Comparison of ENCODE assay signal across 24 cellular contexts in the genomic region with DNA sequence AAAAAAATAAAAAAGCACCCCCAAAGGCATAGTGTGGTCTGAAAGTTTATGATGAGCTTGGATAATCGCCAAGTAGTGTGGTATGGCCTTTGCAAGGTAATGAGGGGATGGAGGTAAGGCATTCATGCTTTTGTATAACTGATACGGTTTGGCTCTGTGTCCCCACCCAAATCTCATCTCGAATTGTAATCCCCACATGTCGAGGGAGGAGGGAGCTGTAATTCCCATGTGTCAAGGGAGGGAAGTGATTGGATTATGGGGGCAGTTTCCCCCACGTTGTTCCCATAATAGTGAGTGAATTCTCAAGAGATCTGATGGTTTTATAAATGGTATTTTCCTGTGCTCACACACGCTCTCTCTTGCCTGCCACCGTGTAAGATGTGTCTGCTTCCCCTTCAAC.
A peak's percentile ranks its signal among the peaks of the same experiment; 100 is the strongest.
DNase-seq lines count a peak whose midpoint lies in the region; ATAC-seq, FAIRE-seq and TF ChIP-seq lines count a peak whose summit lies in the region.
"Had no signal": no experiment of that assay in that cellular context is flagged by ENCODE, and none has a peak within 500 bp of the region (broad histone marks: within the 10 kb centered on the region; RNA-seq: fewer than 3 reads in every experiment).

No MANE protein-coding gene starts in this region.

- no peaks in the 10 kb centered on the region for H3K9me3 ChIP-seq in HepG2 (ENCODE audit: low read length)
- no peaks in the 10 kb centered on the region for H3K9me3 ChIP-seq in right lobe of liver
- H3K9me3 ChIP-seq in K562 (replicated peaks; ENCODE audit: control insufficient read depth, insufficient read depth, low read depth, low read length) = no peaks in the 10 kb centered on the region
- H3K9me3 ChIP-seq in stomach = no peaks in the 10 kb centered on the region
- H3K9me3 ChIP-seq in right cardiac atrium (ENCODE audit: control insufficient read depth, low read length) = no peaks in the 10 kb centered on the region
- H3K9me3 ChIP-seq: Caco-2 had no signal

- intact Hi-C loops in HepG2 (cut with micrococcal nuclease; ENCODE audit: unreplicated experiment) = no loop called here
- intact Hi-C loops in right lobe of liver (cut with DNase I) = no loop called here
- intact Hi-C loops in K562 (cut with micrococcal nuclease) = no loop called here
- intact Hi-C loops in stomach (cut with DNase I; ENCODE audit: low total_unique reads) = no loop called here
- intact Hi-C loops in right cardiac atrium (cut with DNase I) = no loop called here

- H3K27me3 ChIP-seq in HepG2 (ENCODE audit: control insufficient read depth in 1 of 2, insufficient read depth in 2 of 2, low read length in 2 of 2) (no peaks in the 10 kb centered on the region), right lobe of liver (no peaks in the 10 kb centered on the region), K562 (ENCODE audit: control insufficient read depth in 2 of 2, insufficient read depth in 2 of 2, low read length in 2 of 2) (no peaks in the 10 kb centered on the region), stomach (no peaks in the 10 kb centered on the region), right cardiac atrium (ENCODE audit: control insufficient read depth, insufficient read depth) (no peaks in the 10 kb centered on the region)
- H3K27me3 ChIP-seq: BLaER1 had no signal

- in situ Hi-C loops in HepG2 (cut with HindIII; ENCODE audit: extremely low pct_ligation_motif_present, low pct_unique_long_range_greater_than_20kb) = loop anchor here (10.0 kb wide), 1 partner anchor 63 kb away; no protein-coding TSS in a partner anchor
- in situ Hi-C loops in K562 (cut with MboI) = no loop called here

- H2AFZ ChIP-seq in HepG2 (ENCODE audit: low read length) = no peak overlapping the region
- no peak overlapping the region for H2AFZ ChIP-seq in K562 (ENCODE audit: low read depth, low read length)

- H3K9me1 ChIP-seq in K562 (ENCODE audit: control insufficient read depth, insufficient read depth, low read length) = no peaks in the 10 kb centered on the region

- CTCF ChIA-PET in HepG2 (lab: Yijun Ruan, JAX; ENCODE audit: low intra/inter-chr PET ratio, low total read pairs) = no interaction called here
- CTCF ChIA-PET in K562 (lab: Yijun Ruan, JAX; ENCODE audit: low intra/inter-chr PET ratio) = no interaction called here

- no peak for TF ChIP-seq POLR2A in HepG2 (IDR thresholded peaks at IDR 0.05; ENCODE audit: insufficient read depth in 1 of 2, low read depth in 2 of 2, low read length in 2 of 2)
- TF ChIP-seq POLR2A in right lobe of liver (IDR thresholded peaks at IDR 0.05) = no peak
- no peak for TF ChIP-seq POLR2A in K562 (conservative IDR thresholded peaks at IDR 0.05)
- no peak for TF ChIP-seq POLR2A in stomach (IDR thresholded peaks at IDR 0.05)

- H4K20me1 ChIP-seq in HepG2 (ENCODE audit: insufficient read depth, low read length) (0 out of 2 replicates have a peak, but pooled peaks cover 4% of the 10 kb centered on the region), K562 (replicated peaks; ENCODE audit: control insufficient read depth, insufficient read depth, low read length) (no peaks in the 10 kb centered on the region)
- H4K20me1 ChIP-seq: BLaER1 had no signal

- no peak for ATAC-seq in HepG2
- no peak for ATAC-seq in right lobe of liver
- ATAC-seq in K562 = no peak
- ATAC-seq in GM18868 (IDR thresholded peaks at IDR 0.05; ENCODE audit: unreplicated experiment) = no peak
- no peak for ATAC-seq in right cardiac atrium
- no peak for ATAC-seq in GM19395 (IDR thresholded peaks at IDR 0.05; ENCODE audit: unreplicated experiment)
- ATAC-seq: CD8-positive, alpha-beta T cell; HCT116 had no signal

- 96% methylated on average over 7 of the region's 7 CpGs for WGBS in HepG2 (ENCODE audit: low lambda C conversion rate)
- 90% methylated on average over 4 of the region's 7 CpGs for WGBS in right lobe of liver (ENCODE audit: insufficient coverage, low coverage, low lambda C conversion rate, missing lambda C conversion rate)
- 84% methylated on average over 6 of the region's 7 CpGs for WGBS in K562 (ENCODE audit: insufficient coverage, low coverage, missing lambda C conversion rate)
- WGBS in stomach, 5 donors = 88 to 94% (median 92%) methylated on average over 7 of the region's 7 CpGs
- WGBS in right cardiac atrium = 85% methylated on average over 7 of the region's 7 CpGs

- peaks cover 58% of the 10 kb centered on the region for H3K79me2 ChIP-seq in HepG2 (ENCODE audit: insufficient read depth, low read length)
- peaks cover 5% of the 10 kb centered on the region; the same call in 2 of the 3 replicates for H3K79me2 ChIP-seq in K562 (ENCODE audit: control insufficient read depth, insufficient read depth, low read length)

- no peak for TF ChIP-seq CTCF in HepG2 (CRISPR knock-in tag; IDR thresholded peaks at IDR 0.05)
- TF ChIP-seq CTCF in right lobe of liver (IDR thresholded peaks at IDR 0.05) = no peak
- no peak for TF ChIP-seq CTCF in K562 (IDR thresholded peaks at IDR 0.05 in 2 of 3, conservative IDR thresholded peaks at IDR 0.05 in 1 of 3; ENCODE audit: insufficient read depth in 2 of 3, low read depth in 1 of 3, low read length in 3 of 3)
- no peak for TF ChIP-seq CTCF in stomach (IDR thresholded peaks at IDR 0.05)

- no peak for FAIRE-seq in HepG2 (lab: Jason Lieb, UNC)
- FAIRE-seq in K562 (lab: Jason Lieb, UNC) = no peak
- FAIRE-seq: A204.1, G401.6, GM12892, GM19239 had no signal

- H3K4me1 ChIP-seq in HepG2 (ENCODE audit: insufficient read depth, low read length) = peaks cover 96% of the 10 kb centered on the region
- peaks cover 0 to 35% (median 9%) of the 10 kb centered on the region in 4 donors for H3K4me1 ChIP-seq in right lobe of liver
- H3K4me1 ChIP-seq in K562 (replicated peaks in 1 of 2; ENCODE audit: control insufficient read depth in 2 of 2, insufficient read depth in 2 of 2, low read length in 2 of 2) = no peaks in the 10 kb centered on the region; a peak in 1 of 5 replicates
- H3K4me1 ChIP-seq in stomach = peaks cover 21 to 88% (median 65%) of the 10 kb centered on the region in 4 donors
- peaks cover 5% of the 10 kb centered on the region for H3K4me1 ChIP-seq in right cardiac atrium (ENCODE audit: control insufficient read depth, insufficient read depth, low read length)
- H3K4me1 ChIP-seq: BLaER1 had no signal

- TF ChIP-seq EP300 in HepG2 (IDR thresholded peaks at IDR 0.05; ENCODE audit: low read depth in 2 of 2, low read length in 2 of 2) = no peak
- TF ChIP-seq EP300 in HepG2 (CRISPR knock-in tag; IDR thresholded peaks at IDR 0.05; ENCODE audit: borderline replicate concordance) = no peak
- no peak for TF ChIP-seq EP300 in K562 (IDR thresholded peaks at IDR 0.05; ENCODE audit: low read length)
- no peak for TF ChIP-seq EP300 in stomach (IDR thresholded peaks at IDR 0.05)

- H3K9ac ChIP-seq in HepG2 (ENCODE audit: insufficient read depth, low read depth, low read length) (no peak overlapping the region), K562 (ENCODE audit: insufficient read depth in 1 of 2, low read depth in 2 of 2, low read length in 2 of 2) (no peak overlapping the region)
- H3K9ac ChIP-seq: BLaER1 had no signal

- no peak for DNase-seq in HepG2 (ENCODE audit: low spot score)
- no peak for DNase-seq in right lobe of liver
- DNase-seq in NCI-H69 (lab: John Stamatoyannopoulos, UW) = peak; percentile 61
- DNase-seq in K562 (ENCODE audit: extremely low read depth in 1 of 4, low spot score in 3 of 4) = no peak
- DNase-seq in stomach = no peak
- DNase-seq in right cardiac atrium = no peak
- DNase-seq: Caco-2; CD4-positive, CD25-positive, alpha-beta regulatory T cell; CD8-positive, alpha-beta T cell; DMS153; DND-41; GOT3; H7; HFFc6 had no signal

- H3K27ac ChIP-seq in HepG2 (ENCODE audit: extremely low read length, insufficient read depth, low read length) (no peak overlapping the region), right lobe of liver (no peak overlapping the region), K562 (ENCODE audit: extremely low read depth, low read depth, low read length) (no peak overlapping the region), stomach (peak overlapping the region in 4 of 5 donors; percentile 18 to 82 (median 76)), right cardiac atrium (ENCODE audit: low read length) (no peak overlapping the region)
- H3K27ac ChIP-seq: 22Rv1, BLaER1, C4-2B had no signal

- H3K36me3 ChIP-seq in HepG2 (replicated peaks in 1 of 2; ENCODE audit: control insufficient read depth in 1 of 2, insufficient read depth in 2 of 2, low read length in 2 of 2) = 0 out of 5 replicates have a peak, but pooled peaks cover 0 to 6% of the 10 kb centered on the region in 2 experiments
- H3K36me3 ChIP-seq in right lobe of liver = no peaks in the 10 kb centered on the region
- H3K36me3 ChIP-seq in K562 (ENCODE audit: control insufficient read depth, insufficient read depth, low read length) = no peaks in the 10 kb centered on the region
- H3K36me3 ChIP-seq in stomach = no peaks in the 10 kb centered on the region
- H3K36me3 ChIP-seq: BLaER1 had no signal

- POLR2A ChIA-PET in HepG2 (lab: Yijun Ruan, JAX) = no interaction called here
- POLR2A ChIA-PET in K562 (lab: Yijun Ruan, JAX) = no interaction called here

- no peak for TF ChIP-seq RAD21 in HepG2 (CRISPR knock-in tag; IDR thresholded peaks at IDR 0.05)
- no peak for TF ChIP-seq RAD21 in K562 (CRISPR knock-in tag; conservative IDR thresholded peaks at IDR 0.05 in 1 of 2, IDR thresholded peaks at IDR 0.05 in 1 of 2)

- H3K4me2 ChIP-seq in HepG2 (ENCODE audit: low read depth, low read length) = no peak overlapping the region
- H3K4me2 ChIP-seq in K562 (ENCODE audit: insufficient read depth, low read length) = no peak overlapping the region
- H3K4me2 ChIP-seq: BLaER1 had no signal

- BruUV-seq in HepG2 (replicated peaks; lab: Mats Ljungman, UMichigan) (no TSS peak), K562 (replicated peaks; lab: Mats Ljungman, UMichigan) (no TSS peak)

- no peak overlapping the region for H3K4me3 ChIP-seq in HepG2 (replicated peaks in 1 of 3; ENCODE audit: insufficient read depth in 1 of 3, low read depth in 2 of 3, low read length in 3 of 3)
- H3K4me3 ChIP-seq in right lobe of liver = no peak overlapping the region
- H3K4me3 ChIP-seq in K562 = no peak overlapping the region
- H3K4me3 ChIP-seq in stomach = no peak overlapping the region
- no peak overlapping the region for H3K4me3 ChIP-seq in right cardiac atrium (ENCODE audit: low read length)
- H3K4me3 ChIP-seq: BLaER1 had no signal

TF ChIP-seq in HepG2, 621 proteins besides CTCF, POLR2A, EP300 and RAD21 (continues in another document):
- 0 out of 2 replicates have a peak, but pooled peaks have one; percentile 25 for TF ChIP-seq POGZ (CRISPR knock-in tag; IDR thresholded peaks at IDR 0.05)

Comparison
In these comparisons a context has a peak if more than half of its experiments do, and no peak if none do; other contexts are left out.
1. H3K27ac ChIP-seq: peak in stomach (4 of 5); none in HepG2 (single experiment), right lobe of liver (0 of 3), K562 (single experiment) and right cardiac atrium (single experiment).